Comparison of ENCODE assay signal across 13 cellular contexts in the genomic region with DNA sequence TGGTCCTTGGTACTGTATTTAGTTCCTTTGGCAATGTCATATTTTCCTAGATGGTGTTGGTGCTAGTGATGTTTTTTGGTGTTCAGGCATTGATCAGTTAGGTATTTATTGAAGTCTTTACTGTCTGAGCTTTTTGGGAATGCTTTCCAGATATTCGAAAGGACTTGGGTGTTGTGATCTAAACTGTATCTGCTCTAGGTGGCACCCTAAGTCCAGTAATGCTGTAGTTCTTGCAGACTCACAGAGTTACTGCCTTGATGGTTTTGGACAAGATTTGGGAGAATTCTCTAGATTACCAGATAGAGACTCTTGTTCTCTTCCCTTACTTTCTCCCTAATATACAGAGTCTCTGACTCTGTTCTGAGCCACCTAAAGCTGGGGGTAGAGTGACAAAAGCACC.
DNase-seq lines count a peak whose midpoint lies in the region; ATAC-seq, FAIRE-seq and TF ChIP-seq lines count a peak whose summit lies in the region.
"Had no signal": no experiment of that assay in that cellular context is flagged by ENCODE, and none has a peak within 500 bp of the region (broad histone marks: within the 10 kb centered on the region; RNA-seq: fewer than 3 reads in every experiment).

No MANE protein-coding gene starts in this region.

- no peak overlapping the region for H3K4me3 ChIP-seq in SK-N-SH (ENCODE audit: low read depth in 2 of 2, low read length in 1 of 2)
- H3K4me3 ChIP-seq in PC-3 (ENCODE audit: low read length) = no peak overlapping the region

- H3K9me3 Mint-ChIP-seq in type B pancreatic cell = no peaks in the 10 kb centered on the region

- H3K4me1 ChIP-seq in SK-N-SH (ENCODE audit: control insufficient read depth in 1 of 2, insufficient read depth in 2 of 2, low read depth in 1 of 2, low read length in 1 of 2) = no peaks in the 10 kb centered on the region
- H3K4me1 ChIP-seq in PC-3 (ENCODE audit: insufficient read depth, low read length) = no peaks in the 10 kb centered on the region

- WGBS in SK-N-SH (ENCODE audit: low lambda C conversion rate) = 5% methylated on average over 1 of the region's 1 CpG

- no peaks in the 10 kb centered on the region for H4K20me1 ChIP-seq in SK-N-SH (ENCODE audit: insufficient read depth)
- H4K20me1 ChIP-seq in PC-3 (ENCODE audit: low read length) = no peaks in the 10 kb centered on the region

- no peak for TF ChIP-seq EP300 in SK-N-SH (IDR thresholded peaks at IDR 0.05; ENCODE audit: borderline replicate concordance in 1 of 2, low read depth in 1 of 2, low read length in 1 of 2)

- BruUV-seq in PC-3 (replicated peaks; lab: Mats Ljungman, UMichigan) = no TSS peak

- POLR2A ChIA-PET in SK-N-SH (lab: Yijun Ruan, JAX) = no interaction called here
- POLR2A ChIA-PET in PC-3 (lab: Charles Lee; ENCODE audit: unreplicated experiment) = no interaction called here

- H3K4me3 Mint-ChIP-seq in type B pancreatic cell = no peak overlapping the region
- H3K4me3 Mint-ChIP-seq: B cell had no signal

- H3K9ac ChIP-seq in SK-N-SH (no peak overlapping the region), PC-3 (ENCODE audit: low read length) (no peak overlapping the region)

- TF ChIP-seq RAD21 in SK-N-SH (IDR thresholded peaks at IDR 0.05; ENCODE audit: low read length) = peak; percentile 59

- TF ChIP-seq CTCF in SK-N-SH (IDR thresholded peaks at IDR 0.05) = no peak
- TF ChIP-seq CTCF in PC-3 (conservative IDR thresholded peaks at IDR 0.05; ENCODE audit: low read depth, low read length) = peak; percentile 29; the same call in 1 of the 2 replicates
- peak; percentile 30 for TF ChIP-seq CTCF in type B pancreatic cell (conservative IDR thresholded peaks at IDR 0.05)

- ATAC-seq in SK-N-SH treated with all-trans-retinoic acid at 6 μM for 48 hours = no peak
- ATAC-seq in PC-3 = no peak; the same call in 1 of the 2 replicates

- H3K79me2 ChIP-seq in SK-N-SH (ENCODE audit: insufficient read depth) (no peaks in the 10 kb centered on the region), PC-3 (ENCODE audit: low read length) (no peaks in the 10 kb centered on the region)

- H3K27ac ChIP-seq in SK-N-SH (ENCODE audit: low read depth in 2 of 2, low read length in 1 of 2) (no peak overlapping the region), PC-3 (ENCODE audit: low read length) (no peak overlapping the region)

- H2AFZ ChIP-seq in SK-N-SH (ENCODE audit: low read depth) (no peak overlapping the region), PC-3 (ENCODE audit: low read length) (no peak overlapping the region)

- FAIRE-seq in HTR-8/SVneo (lab: Jason Lieb, UNC) = no peak
- FAIRE-seq: GM12891 had no signal

- H3K36me3 Mint-ChIP-seq in type B pancreatic cell = no peaks in the 10 kb centered on the region

- H3K27me3 Mint-ChIP-seq in type B pancreatic cell = no peaks in the 10 kb centered on the region
- H3K27me3 Mint-ChIP-seq: B cell had no signal

- H3K27me3 ChIP-seq in SK-N-SH (ENCODE audit: insufficient read depth) (0 out of 2 replicates have a peak, but pooled peaks cover 8% of the 10 kb centered on the region), PC-3 (ENCODE audit: low read length) (no peaks in the 10 kb centered on the region)

- no peaks in the 10 kb centered on the region for H3K36me3 ChIP-seq in SK-N-SH (replicated peaks in 1 of 2; ENCODE audit: control insufficient read depth in 1 of 2, insufficient read depth in 2 of 2, low read length in 1 of 2)
- H3K36me3 ChIP-seq in PC-3 (ENCODE audit: low read depth, low read length) = no peaks in the 10 kb centered on the region

- CTCF ChIA-PET in SK-N-SH (lab: Yijun Ruan, JAX) = interaction anchor here (0.8 to 1.7 kb wide), 5 partner anchors 9 to 894 kb away, joined by 3 to 13 read pairs (median 4); no protein-coding TSS in a partner anchor
- CTCF ChIA-PET in PC-3 (lab: Charles Lee) = interaction anchor here (0.6 to 0.7 kb wide), 2 partner anchors 494 to 982 kb away, joined by 4 read pairs; no protein-coding TSS in a partner anchor

- no peaks in the 10 kb centered on the region for H3K4me1 Mint-ChIP-seq in type B pancreatic cell (ENCODE audit: unreplicated experiment)
- H3K4me1 Mint-ChIP-seq: B cell had no signal

- DNase-seq in SK-N-SH = no peak
- peak; percentile 13 for DNase-seq in PC-3
- peak; percentile 36 for DNase-seq in fibroblast of gingiva (ENCODE audit: low read depth)
- no peak for DNase-seq in type B pancreatic cell (ENCODE audit: extremely low spot score, unreplicated experiment)
- no peak for DNase-seq in HTR-8/SVneo (ENCODE audit: insufficient read length, low spot score)
- DNase-seq in SK-N-DZ (ENCODE audit: low spot score) = no peak
- DNase-seq in T-helper 2 cell = no peak
- DNase-seq: activated T-cell treated with anti-CD3 and anti-CD28 coated beads for 4 hours, caudate nucleus, KG1 had no signal

- H3K9me2 ChIP-seq in SK-N-SH (no peaks in the 10 kb centered on the region), PC-3 (replicated peaks; ENCODE audit: low read length) (no peaks in the 10 kb centered on the region)

- intact Hi-C loops in PC-3 (cut with micrococcal nuclease) = no loop called here

- H3F3A ChIP-seq in SK-N-SH (replicated peaks; ENCODE audit: insufficient read depth) (no peaks in the 10 kb centered on the region), PC-3 (ENCODE audit: low read length, unreplicated experiment) (no peaks in the 10 kb centered on the region)

- H3K27ac Mint-ChIP-seq in type B pancreatic cell = no peak overlapping the region
- H3K27ac Mint-ChIP-seq: B cell had no signal

- H3K4me2 ChIP-seq in SK-N-SH (no peak overlapping the region), PC-3 (ENCODE audit: low read length) (no peak overlapping the region)

- H3K9me3 ChIP-seq in SK-N-SH = 0 out of 2 replicates have a peak, but pooled peaks cover 4% of the 10 kb centered on the region
- H3K9me3 ChIP-seq in PC-3 (ENCODE audit: low read length) = no peaks in the 10 kb centered on the region

TF ChIP-seq in SK-N-SH, 30 proteins besides CTCF, POLR2A, EP300 and RAD21:
- TF ChIP-seq EZH2phosphoT487 (IDR thresholded peaks at IDR 0.05; ENCODE audit: borderline replicate concordance, low read depth) (no peak), RCOR1 (IDR thresholded peaks at IDR 0.05; ENCODE audit: low read length) (no peak), NFIC (IDR thresholded peaks at IDR 0.05; ENCODE audit: borderline replicate concordance) (no peak)

TF ChIP-seq in SK-N-SH treated with all-trans-retinoic acid at 6 μM for 48 hours, 23 proteins besides CTCF, POLR2A, EP300 and RAD21:
- TF ChIP-seq ESRRG (CRISPR knock-in tag; IDR thresholded peaks at IDR 0.05) (no peak), ARNTL (CRISPR knock-in tag; IDR thresholded peaks at IDR 0.05; ENCODE audit: borderline replicate concordance, low read depth) (no peak), POU6F1 (CRISPR knock-in tag; IDR thresholded peaks at IDR 0.05; ENCODE audit: borderline replicate concordance, low read depth) (no peak), ZNF70 (CRISPR knock-in tag; IDR thresholded peaks at IDR 0.05) (no peak), CSDC2 (CRISPR knock-in tag; IDR thresholded peaks at IDR 0.05) (no peak), ZC3H10 (CRISPR knock-in tag; IDR thresholded peaks at IDR 0.05) (no peak), PPARA (CRISPR knock-in tag; IDR thresholded peaks at IDR 0.05; ENCODE audit: borderline replicate concordance) (no peak), RARB (CRISPR knock-in tag; IDR thresholded peaks at IDR 0.05) (no peak), ISL1 (CRISPR knock-in tag; IDR thresholded peaks at IDR 0.05) (no peak)
- TF ChIP-seq, protein P1, sequence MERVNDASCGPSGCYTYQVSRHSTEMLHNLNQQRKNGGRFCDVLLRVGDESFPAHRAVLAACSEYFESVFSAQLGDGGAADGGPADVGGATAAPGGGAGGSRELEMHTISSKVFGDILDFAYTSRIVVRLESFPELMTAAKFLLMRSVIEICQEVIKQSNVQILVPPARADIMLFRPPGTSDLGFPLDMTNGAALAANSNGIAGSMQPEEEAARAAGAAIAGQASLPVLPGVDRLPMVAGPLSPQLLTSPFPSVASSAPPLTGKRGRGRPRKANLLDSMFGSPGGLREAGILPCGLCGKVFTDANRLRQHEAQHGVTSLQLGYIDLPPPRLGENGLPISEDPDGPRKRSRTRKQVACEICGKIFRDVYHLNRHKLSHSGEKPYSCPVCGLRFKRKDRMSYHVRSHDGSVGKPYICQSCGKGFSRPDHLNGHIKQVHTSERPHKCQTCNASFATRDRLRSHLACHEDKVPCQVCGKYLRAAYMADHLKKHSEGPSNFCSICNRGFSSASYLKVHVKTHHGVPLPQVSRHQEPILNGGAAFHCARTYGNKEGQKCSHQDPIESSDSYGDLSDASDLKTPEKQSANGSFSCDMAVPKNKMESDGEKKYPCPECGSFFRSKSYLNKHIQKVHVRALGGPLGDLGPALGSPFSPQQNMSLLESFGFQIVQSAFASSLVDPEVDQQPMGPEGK (CRISPR knock-in tag; IDR thresholded peaks at IDR 0.05; ENCODE audit: borderline replicate concordance) = no peak
- TF ChIP-seq, protein P2, sequence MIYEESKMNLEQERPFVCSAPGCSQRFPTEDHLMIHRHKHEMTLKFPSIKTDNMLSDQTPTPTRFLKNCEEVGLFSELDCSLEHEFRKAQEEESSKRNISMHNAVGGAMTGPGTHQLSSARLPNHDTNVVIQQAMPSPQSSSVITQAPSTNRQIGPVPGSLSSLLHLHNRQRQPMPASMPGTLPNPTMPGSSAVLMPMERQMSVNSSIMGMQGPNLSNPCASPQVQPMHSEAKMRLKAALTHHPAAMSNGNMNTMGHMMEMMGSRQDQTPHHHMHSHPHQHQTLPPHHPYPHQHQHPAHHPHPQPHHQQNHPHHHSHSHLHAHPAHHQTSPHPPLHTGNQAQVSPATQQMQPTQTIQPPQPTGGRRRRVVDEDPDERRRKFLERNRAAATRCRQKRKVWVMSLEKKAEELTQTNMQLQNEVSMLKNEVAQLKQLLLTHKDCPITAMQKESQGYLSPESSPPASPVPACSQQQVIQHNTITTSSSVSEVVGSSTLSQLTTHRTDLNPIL (CRISPR knock-in tag; IDR thresholded peaks at IDR 0.05; ENCODE audit: low read depth) = no peak

Comparison
In these comparisons a context has a peak if more than half of its experiments do, and no peak if none do; other contexts are left out.
1. DNase-seq: peak in PC-3 (single experiment) and fibroblast of gingiva (single experiment); none in SK-N-SH (single experiment), type B pancreatic cell (single experiment), HTR-8/SVneo (single experiment), SK-N-DZ (single experiment) and T-helper 2 cell (0 of 5).